Comparison of ENCODE assay signal across 8 cellular contexts in the genomic region with DNA sequence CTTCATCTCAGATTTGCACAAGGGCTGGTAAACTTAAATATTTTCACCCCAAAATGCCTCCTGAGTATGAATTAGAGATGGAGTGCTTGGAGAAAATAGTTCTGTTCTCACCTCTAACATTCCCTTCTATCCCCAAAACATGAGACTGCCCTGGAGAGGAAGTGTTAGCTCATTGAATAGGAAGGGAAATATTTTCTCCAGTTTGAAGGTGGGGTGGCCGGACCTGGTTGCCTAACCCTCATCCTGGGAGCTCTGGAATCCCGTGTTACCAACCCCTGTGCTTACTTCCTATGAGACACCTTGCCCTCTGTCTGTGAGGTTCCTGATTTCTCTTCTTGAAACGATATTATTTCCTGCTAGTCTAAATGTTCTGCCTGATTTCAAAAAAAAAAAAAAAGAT. TPM values are rescaled to one million over a fixed set of nuclear protein-coding genes. Genes with fewer than 3 reads are reported as not detected.
DNase-seq lines count a peak whose midpoint lies in the region; ATAC-seq and TF ChIP-seq lines count a peak whose summit lies in the region.

No MANE protein-coding gene starts in this region.

- H3K4me1 ChIP-seq in heart left ventricle, result peaks cover 0 to 43% (median 25%) of the 10 kb centered on the region in 12 donors
- peaks cover 10 to 52% (median 32%) of the 10 kb centered on the region in 6 donors for H3K4me1 ChIP-seq in spleen

- no peak for TF ChIP-seq CTCF in activated B cell treated with CpG ODN at 0.5 μM for 24 hours (IDR thresholded peaks at IDR 0.05)
- no peak for TF ChIP-seq CTCF in heart left ventricle (IDR thresholded peaks at IDR 0.05)
- no peak for TF ChIP-seq CTCF in spleen (IDR thresholded peaks at IDR 0.05 in 8 of 11, conservative IDR thresholded peaks at IDR 0.05 in 3 of 11)

- no peaks in the 10 kb centered on the region for H3K27me3 Mint-ChIP-seq in activated B cell treated with CpG ODN at 0.5 μM for 24 hours

- peak overlapping the region; percentile 98 for H3K27ac Mint-ChIP-seq in activated B cell treated with CpG ODN at 0.5 μM for 24 hours

- POLR2A ChIA-PET in activated B cell treated with CpG ODN at 0.5 μM for 24 hours (lab: Charles Lee), result interaction anchor here (0.6 to 2.7 kb wide), 5 partner anchors 25 to 571 kb away, joined by 3 to 17 read pairs (median 14); a partner anchor contains a TSS

- WGBS in heart left ventricle, 4 donors, result 29 to 36% (median 33%) methylated on average over 3 of the region's 3 CpGs
- 0 to 8% (median 5%) methylated on average over 3 of the region's 3 CpGs for WGBS in spleen, 5 donors

- peak overlapping the region; percentile 91 for H3K4me3 Mint-ChIP-seq in activated B cell treated with CpG ODN at 0.5 μM for 24 hours

- peaks cover 0 to 12% (median 0%) of the 10 kb centered on the region in 12 donors for H3K9me3 ChIP-seq in heart left ventricle
- peaks cover 0 to 14% (median 7%) of the 10 kb centered on the region in 8 donors for H3K9me3 ChIP-seq in spleen

- no peaks in the 10 kb centered on the region for H3K27me3 ChIP-seq in heart left ventricle
- no peaks in the 10 kb centered on the region for H3K27me3 ChIP-seq in spleen (replicated peaks in 1 of 7)

- peak; percentile 40 for DNase-seq in HCEC 1CT
- no peak for DNase-seq in activated B cell treated with CpG ODN at 0.5 μM for 24 hours
- DNase-seq in heart left ventricle, result no peak
- no peak for DNase-seq in spleen
- no peak for DNase-seq in DMS114 treated with DMSO at 0.1 percent for 48 hours (lab: John Stamatoyannopoulos, UW; ENCODE audit: unreplicated experiment)
- DNase-seq in activated effector memory CD4-positive, alpha-beta T cell treated with anti-CD3 and anti-CD28 coated beads, Interleukin-2, amount 50 U/mL, for 16 hours, result no peak
- DNase-seq in stimulated activated naive CD4-positive, alpha-beta T cell treated with Interleukin-2 at 50 U/mL for 16 hours (lab: John Stamatoyannopoulos, UW), result no peak

- peaks cover 44% of the 10 kb centered on the region for H3K4me1 Mint-ChIP-seq in activated B cell treated with CpG ODN at 0.5 μM for 24 hours

- ATAC-seq in activated B cell treated with CpG ODN at 0.5 μM for 24 hours (ENCODE audit: low read depth) (no peak), heart left ventricle (peak in 3 of 4 donors; percentile 16 to 45 (median 41)), GM18511 (IDR thresholded peaks at IDR 0.05; ENCODE audit: unreplicated experiment) (no peak)

- H3K4me3 ChIP-seq in heart left ventricle, result peak overlapping the region; percentile 20 to 71 (median 56)
- peak overlapping the region; percentile 37 to 83 (median 50) for H3K4me3 ChIP-seq in spleen

- peaks cover 4% of the 10 kb centered on the region for H3K9me3 Mint-ChIP-seq in activated B cell treated with CpG ODN at 0.5 μM for 24 hours

- TF ChIP-seq POLR2A in heart left ventricle (IDR thresholded peaks at IDR 0.05) (no peak), spleen (IDR thresholded peaks at IDR 0.05) (no peak)

- intact Hi-C loops in activated B cell treated with CpG ODN at 0.5 μM for 24 hours (cut with micrococcal nuclease) (loop anchor here (2.0 kb wide), 1 partner anchor 66 kb away; no protein-coding TSS in a partner anchor), heart left ventricle (cut with DNase I) (loop anchor here in 3 of 10 donors (2.0 to 10.0 kb wide), 4 partner anchors 26 to 112 kb away; a partner anchor contains a TSS), spleen (cut with DNase I; ENCODE audit: low total_unique reads) (no loop called here)

- H3K36me3 ChIP-seq in heart left ventricle (peaks cover 0 to 20% (median 18%) of the 10 kb centered on the region in 9 donors), spleen (peaks cover 0 to 23% (median 18%) of the 10 kb centered on the region in 6 donors)

- CTCF ChIA-PET in activated B cell treated with CpG ODN at 0.5 μM for 24 hours (lab: Charles Lee), result interaction anchor here (0.9 to 3.6 kb wide), 3 partner anchors 65 to 111 kb away, joined by 4 to 19 read pairs (median 4); a partner anchor contains a TSS

- H3K27ac ChIP-seq in heart left ventricle (peak overlapping the region; percentile 74 to 97 (median 90)), spleen (peak overlapping the region; percentile 85 to 96 (median 94))

- peaks cover 40% of the 10 kb centered on the region for H3K36me3 Mint-ChIP-seq in activated B cell treated with CpG ODN at 0.5 μM for 24 hours (ENCODE audit: low read depth)

RNA-seq across cellular contexts. Expression of a gene that starts 0.8 kb away (rescaled TPM):
- total RNA-seq in activated B cell treated with CpG ODN at 0.5 μM for 24 hours (4.9 and 5.7 TPM in 2 replicates), heart left ventricle (10 to 100 TPM in 3 of 9 donors, 1 to 10 TPM in 6; 2.3 to 30.2 (median 5.3) TPM), spleen (10 to 100 TPM; 12.8 to 22.2 (median 18.2) TPM)
- polyA plus RNA-seq in heart left ventricle (1 to 10 TPM; 2.1 to 2.8 TPM), spleen (10 to 100 TPM in 1 of 3 donors, 1 to 10 TPM in 2; 6.1 to 11.4 (median 7.0) TPM)

RNA-seq across cellular contexts. Expression of a gene that starts 25.2 kb away (rescaled TPM):
- total RNA-seq in activated B cell treated with CpG ODN at 0.5 μM for 24 hours (3.2 TPM in 2 replicates), heart left ventricle (100 to 1,000 TPM in 1 of 9 donors, 10 to 100 TPM in 4, 1 to 10 TPM in 4; 4.4 to 107 (median 12.1) TPM), spleen (10 to 100 TPM; 19.1 to 44.5 (median 24.7) TPM)
- polyA plus RNA-seq in heart left ventricle (1 to 10 TPM; 4.6 to 5.0 TPM), spleen (10 to 100 TPM in 2 of 3 donors, 1 to 10 TPM in 1; 7.7 to 29.9 (median 10.4) TPM)

RNA-seq across cellular contexts. Expression of a gene that starts 51.1 kb away (rescaled TPM):
- total RNA-seq in activated B cell treated with CpG ODN at 0.5 μM for 24 hours (32.8 and 35.3 TPM in 2 replicates), heart left ventricle (100 to 1,000 TPM in 1 of 9 donors, 10 to 100 TPM in 8; 13.6 to 127 (median 18.8) TPM), spleen (100 to 1,000 TPM; 216 to 828 (median 424) TPM)
- polyA plus RNA-seq in heart left ventricle (10 to 100 TPM in 1 of 2 donors, 1 to 10 TPM in 1; 4.8 to 22.1 TPM), spleen (10 to 100 TPM; 28.6 to 75.0 (median 58.6) TPM)

Comparison
In these comparisons a context has a peak if more than half of its experiments do, and no peak if none do; other contexts are left out.
1. ATAC-seq: peak in heart left ventricle (3 of 4); none in activated B cell treated with CpG ODN at 0.5 μM for 24 hours (single experiment) and GM18511 (single experiment).